ENCODE assay signal across 8 cellular contexts in genomic region chr10:79068203-79068561, GRCh38. TPM values are rescaled to one million over a fixed set of nuclear protein-coding genes. Genes with fewer than 3 reads are reported as not detected.
DNase-seq lines count a peak whose midpoint lies in the region; ATAC-seq and TF ChIP-seq lines count a peak whose summit lies in the region.

No MANE protein-coding gene starts in this region.

- DNase-seq in NCI-H69 (lab: John Stamatoyannopoulos, UW) (peak; percentile 40), kidney epithelial cell (ENCODE audit: low read depth) (no peak), SHP77 treated with DMSO at 0.1 percent for 48 hours (lab: John Stamatoyannopoulos, UW) (no peak), KG1 (lab: John Stamatoyannopoulos, UW) (no peak)
- DNase-seq in activated naive CD8-positive, alpha-beta T cell treated with anti-CD3 and anti-CD28 coated beads, Interleukin-2, amount 50 U/mL, for 24 hours: peak; percentile 46

- peaks cover 6% of the 10 kb centered on the region for H3K27me3 Mint-ChIP-seq in activated naive CD8-positive, alpha-beta T cell treated with anti-CD3 and anti-CD28 coated beads, Interleukin-2, amount 50 U/mL, for 24 hours

- H3K36me3 Mint-ChIP-seq in activated naive CD8-positive, alpha-beta T cell treated with anti-CD3 and anti-CD28 coated beads, Interleukin-2, amount 50 U/mL, for 24 hours (ENCODE audit: low read depth): no peaks in the 10 kb centered on the region

- peak overlapping the region; percentile 20; the same call in 1 of the 2 replicates for H3K4me3 ChIP-seq in GM08714 (ENCODE audit: low read length)
- H3K4me3 ChIP-seq in kidney epithelial cell (ENCODE audit: low read depth, low read length): peak overlapping the region; percentile 38
- H3K4me3 ChIP-seq in subcutaneous abdominal adipose tissue (ENCODE audit: low read depth in 1 of 5, low read length in 5 of 5): peak overlapping the region; percentile 57 to 98 (median 88)

- H3K4me1 ChIP-seq in subcutaneous abdominal adipose tissue (ENCODE audit: control insufficient read depth in 5 of 5, insufficient read depth in 5 of 5, low read length in 5 of 5): peaks cover 11 to 46% (median 39%) of the 10 kb centered on the region in 5 donors

- ATAC-seq in activated naive CD8-positive, alpha-beta T cell treated with anti-CD3 and anti-CD28 coated beads, Interleukin-2, amount 50 U/mL, for 24 hours: peak; percentile 5
- ATAC-seq in HG03025 (IDR thresholded peaks at IDR 0.05; ENCODE audit: low FRiP score, unreplicated experiment): no peak

- peak; percentile 32 for TF ChIP-seq CTCF in kidney epithelial cell (IDR thresholded peaks at IDR 0.05; ENCODE audit: insufficient read depth, low read length, poor library complexity, severe bottlenecking)

- no peak overlapping the region for H3K27ac Mint-ChIP-seq in activated naive CD8-positive, alpha-beta T cell treated with anti-CD3 and anti-CD28 coated beads, Interleukin-2, amount 50 U/mL, for 24 hours

- no peaks in the 10 kb centered on the region for H3K9me3 ChIP-seq in subcutaneous abdominal adipose tissue (ENCODE audit: control insufficient read depth in 5 of 5, low read length in 5 of 5)

- H3K4me3 Mint-ChIP-seq in activated naive CD8-positive, alpha-beta T cell treated with anti-CD3 and anti-CD28 coated beads, Interleukin-2, amount 50 U/mL, for 24 hours: peak overlapping the region; percentile 83

- H3K27me3 ChIP-seq in kidney epithelial cell (ENCODE audit: control insufficient read depth, insufficient read depth, low read length) (no peaks in the 10 kb centered on the region), subcutaneous abdominal adipose tissue (ENCODE audit: control insufficient read depth in 5 of 5, insufficient read depth in 4 of 5, low read length in 5 of 5) (no peaks in the 10 kb centered on the region)

- peak overlapping the region; percentile 65 for H3K27ac ChIP-seq in subcutaneous abdominal adipose tissue (ENCODE audit: low read depth, low read length)

- H3K36me3 ChIP-seq in kidney epithelial cell (ENCODE audit: control insufficient read depth, insufficient read depth, low read length) (no peaks in the 10 kb centered on the region), subcutaneous abdominal adipose tissue (ENCODE audit: control insufficient read depth in 5 of 5, insufficient read depth in 5 of 5, low read length in 5 of 5) (no peaks in the 10 kb centered on the region)

- H3K4me1 Mint-ChIP-seq in activated naive CD8-positive, alpha-beta T cell treated with anti-CD3 and anti-CD28 coated beads, Interleukin-2, amount 50 U/mL, for 24 hours: peaks cover 39% of the 10 kb centered on the region

- H3K9me3 Mint-ChIP-seq in activated naive CD8-positive, alpha-beta T cell treated with anti-CD3 and anti-CD28 coated beads, Interleukin-2, amount 50 U/mL, for 24 hours: no peaks in the 10 kb centered on the region

- peak overlapping the region in 3 of 5 donors; percentile 43 to 59 (median 55) for H3K9ac ChIP-seq in subcutaneous abdominal adipose tissue (ENCODE audit: low read length in 5 of 5)

RNA-seq across cellular contexts. Expression of gene ZMIZ1, which starts 0.6 kb away (rescaled TPM):
- 57.5 and 73.9 TPM in 2 replicates for total RNA-seq in kidney epithelial cell

Comparison
In these comparisons a context has a peak if more than half of its experiments do, and no peak if none do; other contexts are left out.
1. H3K4me3 ChIP-seq: peak in every context shown above with its lines; median percentile 88 in subcutaneous abdominal adipose tissue; 38 in kidney epithelial cell; 20 in GM08714.
2. DNase-seq: peak in NCI-H69 (single experiment) and activated naive CD8-positive, alpha-beta T cell treated with anti-CD3 and anti-CD28 coated beads, Interleukin-2, amount 50 U/mL, for 24 hours (single experiment); none in kidney epithelial cell (single experiment), SHP77 treated with DMSO at 0.1 percent for 48 hours (single experiment) and KG1 (single experiment).